Comparison of ENCODE assay signal across 8 cellular contexts in the genomic region with DNA sequence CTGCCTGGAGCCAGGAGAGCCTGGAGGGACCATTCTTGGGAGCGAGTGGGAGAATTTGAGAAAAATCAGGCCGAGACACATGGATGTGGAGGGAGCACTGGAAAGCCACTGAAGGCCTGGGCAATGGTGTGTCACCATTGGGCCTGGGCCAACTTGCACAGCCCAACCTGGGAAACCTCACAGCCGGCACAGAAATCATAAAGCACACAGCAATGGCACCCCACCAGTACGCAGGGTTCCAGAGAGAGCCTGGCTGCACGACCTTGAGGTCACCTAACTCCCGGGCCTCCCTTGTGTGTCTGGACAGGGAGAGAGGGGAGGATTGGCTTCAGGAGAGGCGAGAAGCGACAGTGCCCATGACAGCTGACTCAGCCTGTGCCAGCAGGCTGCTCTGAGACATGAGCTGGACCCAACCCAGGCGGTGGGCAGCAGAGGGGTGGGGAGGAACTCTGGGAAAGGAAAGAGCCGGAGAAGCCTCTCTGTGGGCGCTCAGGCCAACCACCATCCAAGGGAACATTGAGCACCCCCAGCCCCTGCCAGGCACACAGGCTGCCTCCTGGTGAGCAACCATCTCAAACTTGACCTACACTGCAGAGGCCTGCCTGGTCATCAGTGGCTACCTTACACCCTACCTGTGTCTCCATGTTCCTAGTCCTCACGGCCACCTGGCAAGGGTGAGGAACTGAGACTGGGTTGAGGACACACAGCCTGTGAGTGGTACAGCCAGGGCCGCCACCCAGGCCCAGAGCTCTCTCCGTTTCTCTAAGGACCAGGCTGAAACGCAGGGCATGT. TPM values are rescaled to one million over a fixed set of nuclear protein-coding genes. Genes with fewer than 3 reads are reported as not detected.
DNase-seq lines count a peak whose midpoint lies in the region; ATAC-seq and TF ChIP-seq lines count a peak whose summit lies in the region.
"Not testable (repeated sequence)": the region's sequence is repeated elsewhere in the genome, so short reads cannot be mapped to it uniquely, and the experiment has no call there.

No MANE protein-coding gene starts in this region.

- not testable (repeated sequence) for DNase-seq in CD4-positive, alpha-beta T cell; activated T-helper 1 cell treated with anti-CD3 and anti-CD28 coated beads, Interleukin-12 subunit alpha, Interleukin-12 subunit beta, Interleukin-2, Interleukin-4 antibody, amounts not matched to agents 30 ng/mL and 10 ng/mL and 1 ng/mL, durations not matched to agents 14 hours and 24 hours and 36 hours (ENCODE audit: low spot score); naive thymus-derived CD8-positive, alpha-beta T cell; stimulated activated effector memory CD8-positive, alpha-beta T cell treated with anti-CD3 and anti-CD28 coated beads, Interleukin-12 subunit alpha, Interleukin-12 subunit beta, amount 100 ng/mL, for 72 hours (ENCODE audit: low spot score in 2 of 2)
- DNase-seq in HT1080 (ENCODE audit: low read depth) (peak; percentile 4), RPMI7951 (ENCODE audit: low read depth) (peak; percentile 29), heart left ventricle (peak; percentile 35 to 74 (median 53))

- H3K27me3 Mint-ChIP-seq in CD4-positive, alpha-beta T cell; activated T-helper 1 cell treated with anti-CD3 and anti-CD28 coated beads, Interleukin-12 subunit alpha, Interleukin-12 subunit beta, Interleukin-2, Interleukin-4 antibody, amounts not matched to agents 30 ng/mL and 10 ng/mL and 1 ng/mL, durations not matched to agents 14 hours and 24 hours and 36 hours (ENCODE audit: insufficient read depth): not testable (repeated sequence)
- H3K27me3 Mint-ChIP-seq in brain: peaks cover 14% of the 10 kb centered on the region
- peaks cover 0 to 10% (median 0%) of the 10 kb centered on the region in 5 donors for H3K27me3 Mint-ChIP-seq in naive thymus-derived CD8-positive, alpha-beta T cell

- TF ChIP-seq CTCF in CD4-positive, alpha-beta T cell (IDR thresholded peaks at IDR 0.05); brain (conservative IDR thresholded peaks at IDR 0.05); heart left ventricle (IDR thresholded peaks at IDR 0.05): not testable (repeated sequence)

- ATAC-seq in CD4-positive, alpha-beta T cell (ENCODE audit: poor library complexity); naive thymus-derived CD8-positive, alpha-beta T cell; stimulated activated effector memory CD8-positive, alpha-beta T cell treated with anti-CD3 and anti-CD28 coated beads, Interleukin-12 subunit alpha, Interleukin-12 subunit beta, amount 100 ng/mL, for 72 hours: not testable (repeated sequence)
- peak; percentile 75 to 89 (median 84) for ATAC-seq in heart left ventricle

- peaks cover 12% of the 10 kb centered on the region for H3K36me3 Mint-ChIP-seq in CD4-positive, alpha-beta T cell (ENCODE audit: low read depth)
- peaks cover 12% of the 10 kb centered on the region for H3K36me3 Mint-ChIP-seq in activated T-helper 1 cell treated with anti-CD3 and anti-CD28 coated beads, Interleukin-12 subunit alpha, Interleukin-12 subunit beta, Interleukin-2, Interleukin-4 antibody, amounts not matched to agents 30 ng/mL and 10 ng/mL and 1 ng/mL, durations not matched to agents 14 hours and 24 hours and 36 hours (ENCODE audit: low read depth)
- H3K36me3 Mint-ChIP-seq in brain; naive thymus-derived CD8-positive, alpha-beta T cell; stimulated activated effector memory CD8-positive, alpha-beta T cell treated with anti-CD3 and anti-CD28 coated beads, Interleukin-12 subunit alpha, Interleukin-12 subunit beta, amount 100 ng/mL, for 72 hours: not testable (repeated sequence)

- H3K4me1 ChIP-seq in heart left ventricle: peaks cover 0 to 51% (median 10%) of the 10 kb centered on the region in 12 donors

- POLR2A ChIA-PET in CD4-positive, alpha-beta T cell (lab: Charles Lee); naive thymus-derived CD8-positive, alpha-beta T cell (lab: Charles Lee): not testable (repeated sequence)

- H3K27ac Mint-ChIP-seq in CD4-positive, alpha-beta T cell; activated T-helper 1 cell treated with anti-CD3 and anti-CD28 coated beads, Interleukin-12 subunit alpha, Interleukin-12 subunit beta, Interleukin-2, Interleukin-4 antibody, amounts not matched to agents 30 ng/mL and 10 ng/mL and 1 ng/mL, durations not matched to agents 14 hours and 24 hours and 36 hours: not testable (repeated sequence)
- peak overlapping the region in 4 of 5 experiments; percentile 82 to 91 (median 89) for H3K27ac Mint-ChIP-seq in brain
- H3K27ac Mint-ChIP-seq in naive thymus-derived CD8-positive, alpha-beta T cell: peak overlapping the region in 2 of 10 donors; percentile 43 to 57
- peak overlapping the region; percentile 82 for H3K27ac Mint-ChIP-seq in stimulated activated effector memory CD8-positive, alpha-beta T cell treated with anti-CD3 and anti-CD28 coated beads, Interleukin-12 subunit alpha, Interleukin-12 subunit beta, amount 100 ng/mL, for 72 hours

- 57 to 71% (median 60%) methylated on average over 9 to 15 of the region's 15 CpGs for WGBS in heart left ventricle, 4 donors

- intact Hi-C loops in CD4-positive, alpha-beta T cell (cut with DNase I, micrococcal nuclease): loop anchor here in 1 of 2 experiments (5.0 kb wide), 1 partner anchor 353 kb away; the partner anchor contains the start of gene EMC4
- intact Hi-C loops in activated T-helper 1 cell treated with anti-CD3 and anti-CD28 coated beads, Interleukin-12 subunit alpha, Interleukin-12 subunit beta, Interleukin-2, Interleukin-4 antibody, amounts not matched to agents 30 ng/mL and 10 ng/mL and 1 ng/mL, durations not matched to agents 14 hours and 24 hours and 36 hours (cut with micrococcal nuclease): loop anchor here (5.0 to 10.0 kb wide), 3 partner anchors 343 to 516 kb away; partner anchors contain the start of genes EMC7 and PGBD4
- intact Hi-C loops in heart left ventricle (cut with DNase I): loop anchor here in 5 of 10 donors (10.0 kb wide), 6 partner anchors 56 to 516 kb away; partner anchors contain the start of gene LPCAT4 (in 1 of the 5)

- not testable (repeated sequence) for TF ChIP-seq POLR2A in heart left ventricle (IDR thresholded peaks at IDR 0.05)

- H3K36me3 ChIP-seq in heart left ventricle: not testable (repeated sequence)

- H3K9me3 Mint-ChIP-seq in CD4-positive, alpha-beta T cell; activated T-helper 1 cell treated with anti-CD3 and anti-CD28 coated beads, Interleukin-12 subunit alpha, Interleukin-12 subunit beta, Interleukin-2, Interleukin-4 antibody, amounts not matched to agents 30 ng/mL and 10 ng/mL and 1 ng/mL, durations not matched to agents 14 hours and 24 hours and 36 hours; brain; naive thymus-derived CD8-positive, alpha-beta T cell; stimulated activated effector memory CD8-positive, alpha-beta T cell treated with anti-CD3 and anti-CD28 coated beads, Interleukin-12 subunit alpha, Interleukin-12 subunit beta, amount 100 ng/mL, for 72 hours: not testable (repeated sequence)

- H3K4me3 Mint-ChIP-seq in CD4-positive, alpha-beta T cell: peak overlapping the region; percentile 89
- peak overlapping the region; percentile 94 for H3K4me3 Mint-ChIP-seq in activated T-helper 1 cell treated with anti-CD3 and anti-CD28 coated beads, Interleukin-12 subunit alpha, Interleukin-12 subunit beta, Interleukin-2, Interleukin-4 antibody, amounts not matched to agents 30 ng/mL and 10 ng/mL and 1 ng/mL, durations not matched to agents 14 hours and 24 hours and 36 hours
- H3K4me3 Mint-ChIP-seq in brain: peak overlapping the region in 4 of 5 experiments; percentile 51 to 89 (median 88)
- H3K4me3 Mint-ChIP-seq in naive thymus-derived CD8-positive, alpha-beta T cell: peak overlapping the region in 6 of 10 donors; percentile 3 to 80 (median 39)
- H3K4me3 Mint-ChIP-seq in stimulated activated effector memory CD8-positive, alpha-beta T cell treated with anti-CD3 and anti-CD28 coated beads, Interleukin-12 subunit alpha, Interleukin-12 subunit beta, amount 100 ng/mL, for 72 hours: not testable (repeated sequence)

- not testable (repeated sequence) for H3K27me3 ChIP-seq in CD4-positive, alpha-beta T cell (ENCODE audit: control insufficient read depth, insufficient read depth, low read length)
- H3K27me3 ChIP-seq in heart left ventricle: peaks cover 0 to 22% (median 0%) of the 10 kb centered on the region in 9 donors

- not testable (repeated sequence) for H3K9me3 ChIP-seq in CD4-positive, alpha-beta T cell (ENCODE audit: control insufficient read depth, low read length); heart left ventricle

- H3K4me3 ChIP-seq in heart left ventricle: not testable (repeated sequence)

- H3K4me1 Mint-ChIP-seq in CD4-positive, alpha-beta T cell (ENCODE audit: low read depth): peaks cover 43% of the 10 kb centered on the region
- H3K4me1 Mint-ChIP-seq in activated T-helper 1 cell treated with anti-CD3 and anti-CD28 coated beads, Interleukin-12 subunit alpha, Interleukin-12 subunit beta, Interleukin-2, Interleukin-4 antibody, amounts not matched to agents 30 ng/mL and 10 ng/mL and 1 ng/mL, durations not matched to agents 14 hours and 24 hours and 36 hours (ENCODE audit: low read depth): peaks cover 58% of the 10 kb centered on the region
- H3K4me1 Mint-ChIP-seq in brain: peaks cover 50% of the 10 kb centered on the region
- peaks cover 30 to 66% (median 48%) of the 10 kb centered on the region in 4 donors for H3K4me1 Mint-ChIP-seq in naive thymus-derived CD8-positive, alpha-beta T cell
- peaks cover 72% of the 10 kb centered on the region for H3K4me1 Mint-ChIP-seq in stimulated activated effector memory CD8-positive, alpha-beta T cell treated with anti-CD3 and anti-CD28 coated beads, Interleukin-12 subunit alpha, Interleukin-12 subunit beta, amount 100 ng/mL, for 72 hours

- CTCF ChIA-PET in CD4-positive, alpha-beta T cell (lab: Charles Lee): not testable (repeated sequence)

- H3K27ac ChIP-seq in CD4-positive, alpha-beta T cell (ENCODE audit: low read depth, low read length): not testable (repeated sequence)
- peak overlapping the region in 10 of 12 donors; percentile 27 to 83 (median 76) for H3K27ac ChIP-seq in heart left ventricle

RNA-seq across cellular contexts. Expression of gene GOLGA8B, which starts 3.0 kb away (rescaled TPM):
- total RNA-seq in CD4-positive, alpha-beta T cell: 100 to 1,000 TPM; 244 to 247 TPM
- total RNA-seq in HT1080 (2014; rRNA removed; shearing (Covaris generic)): 8.5 and 9.6 TPM in 2 replicates
- polyA plus RNA-seq in HT1080 (2015; cell fraction: cytosol; rRNA removed): 8.6 and 9.5 TPM in 2 replicates
- polyA plus RNA-seq in HT1080 (2015; cell fraction: nucleus; rRNA removed): 189 and 196 TPM in 2 replicates
- 9.4 and 11.3 TPM in 2 replicates for total RNA-seq in RPMI7951 (2014; rRNA removed; shearing (Covaris generic))
- 228 and 239 TPM in 2 replicates for total RNA-seq in activated T-helper 1 cell treated with anti-CD3 and anti-CD28 coated beads, Interleukin-12 subunit alpha, Interleukin-12 subunit beta, Interleukin-2, Interleukin-4 antibody, amounts not matched to agents 30 ng/mL and 10 ng/mL and 1 ng/mL, durations not matched to agents 14 hours and 24 hours and 36 hours
- polyA plus RNA-seq in brain (ENCODE audit: insufficient read depth, low read depth, low replicate concordance) (0.76 TPM), heart left ventricle (10 to 100 TPM in 1 of 2 donors, 1 to 10 TPM in 1; 3.6 to 23.4 TPM)
- 10 to 100 TPM; 10.5 to 39.0 (median 18.4) TPM for total RNA-seq in heart left ventricle
- 100 to 1,000 TPM; 351 to 378 TPM for total RNA-seq in naive thymus-derived CD8-positive, alpha-beta T cell
- 1 to 10 TPM; 4.3 to 5.8 (median 4.7) TPM for polyA plus RNA-seq in naive thymus-derived CD8-positive, alpha-beta T cell
